Comparison of ENCODE assay signal across 1 cellular context in the genomic region with DNA sequence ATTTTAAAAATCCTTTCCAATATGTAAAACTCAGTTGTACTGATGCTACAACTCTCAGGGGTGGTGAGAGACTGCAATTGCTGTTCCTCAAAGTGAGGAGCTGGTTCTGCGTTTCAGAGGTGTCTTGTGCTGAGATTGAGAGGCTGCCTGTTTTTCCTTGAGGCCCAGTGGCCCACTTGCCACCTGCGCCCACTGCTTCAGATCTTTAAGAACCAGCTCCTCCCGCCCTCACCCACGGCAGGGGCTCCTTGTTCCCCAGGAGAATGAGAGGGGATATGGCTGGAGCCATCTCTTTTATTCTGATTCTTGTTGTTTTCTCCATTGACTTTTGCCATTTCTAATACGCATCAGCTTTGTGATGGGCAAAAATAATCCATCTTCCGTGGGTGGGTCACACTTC.
TF ChIP-seq lines count a peak whose summit lies in the region.

No MANE protein-coding gene starts in this region.

TF ChIP-seq in SK-N-SH treated with all-trans-retinoic acid at 6 μM for 48 hours, 23 proteins besides CTCF, POLR2A, EP300 and RAD21 (continued from another document):
- TF ChIP-seq, protein P1, sequence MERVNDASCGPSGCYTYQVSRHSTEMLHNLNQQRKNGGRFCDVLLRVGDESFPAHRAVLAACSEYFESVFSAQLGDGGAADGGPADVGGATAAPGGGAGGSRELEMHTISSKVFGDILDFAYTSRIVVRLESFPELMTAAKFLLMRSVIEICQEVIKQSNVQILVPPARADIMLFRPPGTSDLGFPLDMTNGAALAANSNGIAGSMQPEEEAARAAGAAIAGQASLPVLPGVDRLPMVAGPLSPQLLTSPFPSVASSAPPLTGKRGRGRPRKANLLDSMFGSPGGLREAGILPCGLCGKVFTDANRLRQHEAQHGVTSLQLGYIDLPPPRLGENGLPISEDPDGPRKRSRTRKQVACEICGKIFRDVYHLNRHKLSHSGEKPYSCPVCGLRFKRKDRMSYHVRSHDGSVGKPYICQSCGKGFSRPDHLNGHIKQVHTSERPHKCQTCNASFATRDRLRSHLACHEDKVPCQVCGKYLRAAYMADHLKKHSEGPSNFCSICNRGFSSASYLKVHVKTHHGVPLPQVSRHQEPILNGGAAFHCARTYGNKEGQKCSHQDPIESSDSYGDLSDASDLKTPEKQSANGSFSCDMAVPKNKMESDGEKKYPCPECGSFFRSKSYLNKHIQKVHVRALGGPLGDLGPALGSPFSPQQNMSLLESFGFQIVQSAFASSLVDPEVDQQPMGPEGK (CRISPR knock-in tag; IDR thresholded peaks at IDR 0.05; ENCODE audit: borderline replicate concordance) = no peak
- TF ChIP-seq ISL1 (CRISPR knock-in tag; IDR thresholded peaks at IDR 0.05) (no peak), ZNF565 (CRISPR knock-in tag; conservative IDR thresholded peaks at IDR 0.05; ENCODE audit: low read depth) (no peak), ZFP3 (CRISPR knock-in tag; IDR thresholded peaks at IDR 0.05) (no peak), CSDC2 (CRISPR knock-in tag; IDR thresholded peaks at IDR 0.05) (no peak)
